Comparison of ENCODE assay signal across 1 cellular context in the genomic region with DNA sequence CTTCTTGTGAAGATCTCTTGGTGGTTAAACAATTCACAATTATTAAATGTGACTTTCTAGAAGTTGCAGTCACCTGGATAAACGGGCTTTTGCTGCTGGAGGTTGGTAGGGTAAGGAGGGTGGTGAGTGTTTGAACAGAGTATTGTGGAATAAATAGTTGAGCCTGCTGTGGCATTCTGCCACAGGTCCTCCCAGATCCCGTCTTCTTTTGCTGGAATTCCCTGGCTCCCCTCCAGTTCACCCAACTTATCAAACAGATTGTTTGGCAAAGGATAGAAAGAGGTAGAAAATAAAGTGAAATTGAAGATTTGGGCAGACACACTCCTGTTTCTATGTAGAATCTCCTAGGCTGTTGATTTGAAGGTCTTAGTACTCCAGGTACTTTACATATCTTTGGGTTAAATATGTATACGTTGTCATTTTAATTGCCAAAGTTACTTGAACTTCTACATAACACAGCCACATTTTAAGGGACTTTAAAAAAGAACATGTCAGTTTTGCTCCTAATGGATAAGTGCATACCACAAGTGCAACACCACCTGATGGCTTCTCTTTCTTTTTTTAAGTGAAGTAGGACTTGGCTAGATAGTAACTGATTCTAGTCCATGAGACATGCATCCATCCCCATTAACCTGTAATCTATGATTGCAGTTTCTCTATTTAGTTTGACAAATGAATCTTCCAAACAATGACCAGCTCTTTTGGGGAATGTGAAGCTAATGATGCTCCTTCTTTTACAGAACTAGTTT.
TF ChIP-seq lines count a peak whose summit lies in the region.

No MANE protein-coding gene starts in this region.

TF ChIP-seq in liver, 16 proteins besides CTCF, POLR2A, EP300 and RAD21 (continued from another document):
- TF ChIP-seq, protein P1, sequence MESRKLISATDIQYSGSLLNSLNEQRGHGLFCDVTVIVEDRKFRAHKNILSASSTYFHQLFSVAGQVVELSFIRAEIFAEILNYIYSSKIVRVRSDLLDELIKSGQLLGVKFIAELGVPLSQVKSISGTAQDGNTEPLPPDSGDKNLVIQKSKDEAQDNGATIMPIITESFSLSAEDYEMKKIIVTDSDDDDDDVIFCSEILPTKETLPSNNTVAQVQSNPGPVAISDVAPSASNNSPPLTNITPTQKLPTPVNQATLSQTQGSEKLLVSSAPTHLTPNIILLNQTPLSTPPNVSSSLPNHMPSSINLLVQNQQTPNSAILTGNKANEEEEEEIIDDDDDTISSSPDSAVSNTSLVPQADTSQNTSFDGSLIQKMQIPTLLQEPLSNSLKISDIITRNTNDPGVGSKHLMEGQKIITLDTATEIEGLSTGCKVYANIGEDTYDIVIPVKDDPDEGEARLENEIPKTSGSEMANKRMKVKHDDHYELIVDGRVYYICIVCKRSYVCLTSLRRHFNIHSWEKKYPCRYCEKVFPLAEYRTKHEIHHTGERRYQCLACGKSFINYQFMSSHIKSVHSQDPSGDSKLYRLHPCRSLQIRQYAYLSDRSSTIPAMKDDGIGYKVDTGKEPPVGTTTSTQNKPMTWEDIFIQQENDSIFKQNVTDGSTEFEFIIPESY (IDR thresholded peaks at IDR 0.05): peak; percentile 43
- TF ChIP-seq YY1 (IDR thresholded peaks at IDR 0.05) (peak; percentile 27), SP1 (IDR thresholded peaks at IDR 0.05) (peak; percentile 16)
